In genomic region chr17:31289790-31290189, GRCh38 we compare ENCODE assay signal across 19 cellular contexts. TPM values are rescaled to one million over a fixed set of nuclear protein-coding genes. Genes with fewer than 3 reads are reported as not detected.
DNase-seq lines count a peak whose midpoint lies in the region; ATAC-seq and TF ChIP-seq lines count a peak whose summit lies in the region.
"Had no signal": no experiment of that assay in that cellular context is flagged by ENCODE, and none has a peak within 500 bp of the region (broad histone marks: within the 10 kb centered on the region; RNA-seq: fewer than 3 reads in every experiment).

No MANE protein-coding gene starts in this region.

- H3K4me3 ChIP-seq in BJ (ENCODE audit: low read depth, low read length): no peak overlapping the region
- peak overlapping the region; percentile 35 for H3K4me3 ChIP-seq in Loucy (ENCODE audit: low read length, poor library complexity, severe bottlenecking)
- H3K4me3 ChIP-seq in osteoblast (ENCODE audit: insufficient read depth, low read length): no peak overlapping the region
- no peak overlapping the region for H3K4me3 ChIP-seq in esophagus muscularis mucosa
- H3K4me3 ChIP-seq: MG63, SJSA1 had no signal

- 0 out of 2 replicates have a peak, but pooled peaks cover 3% of the 10 kb centered on the region for H3F3A ChIP-seq in Loucy (ENCODE audit: low read depth)

- TF ChIP-seq CTCF in BJ (IDR thresholded peaks at IDR 0.05; ENCODE audit: insufficient read depth, low read depth, low read length): no peak
- TF ChIP-seq CTCF in Loucy (conservative IDR thresholded peaks at IDR 0.05; ENCODE audit: low read length): no peak
- TF ChIP-seq CTCF in osteoblast (IDR thresholded peaks at IDR 0.05; ENCODE audit: extremely low read depth, low read depth, low read length): no peak
- TF ChIP-seq CTCF in esophagus muscularis mucosa (IDR thresholded peaks at IDR 0.05): no peak

- POLR2A ChIA-PET in BJ (lab: Charles Lee): no interaction called here

- H2AFZ ChIP-seq in Loucy (ENCODE audit: low read length) (peak overlapping the region; percentile 27; the same call in 1 of the 2 replicates), osteoblast (ENCODE audit: low read length) (no peak overlapping the region)

- no peak for TF ChIP-seq EP300 in esophagus muscularis mucosa (IDR thresholded peaks at IDR 0.05)

- H3K9ac ChIP-seq in Loucy (ENCODE audit: low read depth, low read length, poor library complexity, severe bottlenecking): peak overlapping the region; percentile 42
- H3K9ac ChIP-seq: KMS-11 had no signal

- WGBS in esophagus muscularis mucosa: 74% methylated on average over 3 of the region's 3 CpGs

- H3K4me1 ChIP-seq in Loucy (ENCODE audit: insufficient read depth, low read length, poor library complexity, severe bottlenecking): peaks cover 16% of the 10 kb centered on the region
- H3K4me1 ChIP-seq in osteoblast (ENCODE audit: insufficient read depth, low read length): peaks cover 5% of the 10 kb centered on the region
- no peaks in the 10 kb centered on the region for H3K4me1 ChIP-seq in esophagus muscularis mucosa

- no peaks in the 10 kb centered on the region for H3K27me3 ChIP-seq in BJ (ENCODE audit: control insufficient read depth, insufficient read depth, low read length)
- H3K27me3 ChIP-seq in Loucy (ENCODE audit: insufficient read depth, low read length, poor library complexity, severe bottlenecking): no peaks in the 10 kb centered on the region
- H3K27me3 ChIP-seq in osteoblast (ENCODE audit: insufficient read depth, low read length): no peaks in the 10 kb centered on the region
- no peaks in the 10 kb centered on the region for H3K27me3 ChIP-seq in esophagus muscularis mucosa
- H3K27me3 ChIP-seq: MG63, SJSA1 had no signal

- H3K79me2 ChIP-seq in Loucy (ENCODE audit: insufficient read depth, low read length) (no peaks in the 10 kb centered on the region), osteoblast (ENCODE audit: insufficient read depth, low read length) (peaks cover 3% of the 10 kb centered on the region)

- H3K36me3 ChIP-seq in BJ (ENCODE audit: control insufficient read depth, insufficient read depth, low read length): peaks cover 1% of the 10 kb centered on the region; the same call in 1 of the 2 replicates
- H3K36me3 ChIP-seq in Loucy (ENCODE audit: insufficient read depth, low read length): no peaks in the 10 kb centered on the region
- no peaks in the 10 kb centered on the region for H3K36me3 ChIP-seq in osteoblast (ENCODE audit: insufficient read depth, low read length)
- H3K36me3 ChIP-seq in esophagus muscularis mucosa: peaks cover 0 to 14% (median 7%) of the 10 kb centered on the region in 4 donors

- no peak for TF ChIP-seq POLR2A in esophagus muscularis mucosa (IDR thresholded peaks at IDR 0.05; ENCODE audit: low read depth)

- CTCF ChIA-PET in BJ (lab: Yijun Ruan, JAX): interaction anchor here (0.6 kb wide), 1 partner anchor 8 kb away, joined by 3 read pairs; no protein-coding TSS in a partner anchor

- H3K4me2 ChIP-seq in Loucy (ENCODE audit: low read depth, low read length, poor library complexity, severe bottlenecking) (peak overlapping the region; percentile 55), osteoblast (ENCODE audit: insufficient read depth, low read length) (no peak overlapping the region)
- H3K4me2 ChIP-seq: KMS-11 had no signal

- H4K20me1 ChIP-seq in Loucy (ENCODE audit: insufficient read depth, low read length, poor library complexity, severe bottlenecking) (no peaks in the 10 kb centered on the region), osteoblast (ENCODE audit: insufficient read depth, low read length) (no peaks in the 10 kb centered on the region)

- H3K9me3 ChIP-seq in Loucy (ENCODE audit: insufficient read depth, low read depth, low read length) (no peaks in the 10 kb centered on the region), osteoblast (ENCODE audit: low read depth, low read length) (no peaks in the 10 kb centered on the region), esophagus muscularis mucosa (no peaks in the 10 kb centered on the region)
- H3K9me3 ChIP-seq: MG63, SJSA1 had no signal

- H3K27ac ChIP-seq in osteoblast (ENCODE audit: low read depth, low read length): peak overlapping the region; percentile 47
- no peak overlapping the region for H3K27ac ChIP-seq in esophagus muscularis mucosa (replicated peaks in 1 of 4)
- H3K27ac ChIP-seq: KMS-11, SJSA1 had no signal

- DNase-seq in BJ (ENCODE audit: low read depth) (peak; percentile 35), ELR (ENCODE audit: low read depth) (peak; percentile 29), osteoblast (ENCODE audit: insufficient read length, low spot score, missing footprints) (no peak), esophagus muscularis mucosa (ENCODE audit: extremely low spot score) (no peak)
- DNase-seq in activated CD4-positive, alpha-beta T cell treated with anti-CD3 and anti-CD28 coated beads for 48 hours: no peak
- no peak for DNase-seq in stimulated activated CD4-positive, alpha-beta T cell treated with anti-CD3 and anti-CD28 coated beads, Interleukin-12 subunit alpha, Interleukin-12 subunit beta, amount 100 ng/mL, for 4 hours
- DNase-seq: C1 segment of cervical spinal cord, DND-41, GOT3, MG63, NCI-H1048, NCI-H1436, NCI-H2029, NCI-H345, NCI-H524 treated with DMSO at 0.1 percent for 48 hours had no signal

- ATAC-seq in HG03521 (IDR thresholded peaks at IDR 0.05; ENCODE audit: unreplicated experiment): no peak

- H3K9me2 ChIP-seq in Loucy (replicated peaks; ENCODE audit: low read depth, low read length): no peaks in the 10 kb centered on the region

- intact Hi-C loops in esophagus muscularis mucosa (cut with DNase I): no loop called here

RNA-seq across cellular contexts. Expression of gene OMG, which starts 7.2 kb away (rescaled TPM):
- polyA plus RNA-seq in BJ (2011; rRNA removed): 0.13 and 0.21 TPM in 2 replicates
- polyA minus RNA-seq in BJ (2011; rRNA and poly(A)+ RNA removed): not detected in 2 replicates
- total RNA-seq in osteoblast (0.72 and 0.88 TPM in 2 replicates), esophagus muscularis mucosa (1 to 10 TPM in 1 of 4 donors, under 1 TPM in 1, not detected in 2; 0.66 to 1.1 TPM)
- total RNA-seq: SJSA1 had no signal

RNA-seq across cellular contexts. Expression of gene EVI2B, which starts 24.1 kb away (rescaled TPM):
- 0.12 and 0.43 TPM in 2 replicates for polyA plus RNA-seq in BJ (2011; rRNA removed)
- 0.21 TPM in 1 of 2 replicates, not detected in the other for polyA minus RNA-seq in BJ (2011; rRNA and poly(A)+ RNA removed)
- 4.0 and 6.2 TPM in 2 replicates for total RNA-seq in osteoblast
- 10 to 100 TPM in 2 of 4 donors, 1 to 10 TPM in 2; 4.3 to 14.2 (median 7.9) TPM for total RNA-seq in esophagus muscularis mucosa

RNA-seq across cellular contexts. Expression of gene EVI2A, which starts 31.6 kb away (rescaled TPM):
- 0.21 and 0.49 TPM in 2 replicates for polyA plus RNA-seq in BJ (2011; rRNA removed)
- polyA minus RNA-seq in BJ (2011; rRNA and poly(A)+ RNA removed): 0.14 TPM in 1 of 2 replicates, not detected in the other
- 191 and 244 TPM in 2 replicates for total RNA-seq in osteoblast
- total RNA-seq in esophagus muscularis mucosa: 10 to 100 TPM in 1 of 4 donors, 1 to 10 TPM in 3; 2.5 to 10.6 (median 4.3) TPM

Comparison
In these comparisons a context has a peak if more than half of its experiments do, and no peak if none do; other contexts are left out.
1. DNase-seq: peak in BJ (single experiment) and ELR (single experiment); none in osteoblast (single experiment), esophagus muscularis mucosa (single experiment), activated CD4-positive, alpha-beta T cell treated with anti-CD3 and anti-CD28 coated beads for 48 hours (single experiment) and stimulated activated CD4-positive, alpha-beta T cell treated with anti-CD3 and anti-CD28 coated beads, Interleukin-12 subunit alpha, Interleukin-12 subunit beta, amount 100 ng/mL, for 4 hours (single experiment).
2. RNA of gene EVI2A, which starts 31.6 kb away (total RNA-seq): 191 to 244 TPM in osteoblast; 2.5 to 10.6 TPM in esophagus muscularis mucosa; every median in the first group is over 10 times any median in the second.